ENCODE assay signal across 34 cellular contexts in genomic region chr17:68711858-68712257, GRCh38.
DNase-seq lines count a peak whose midpoint lies in the region; ATAC-seq and TF ChIP-seq lines count a peak whose summit lies in the region.
"Had no signal": no experiment of that assay in that cellular context is flagged by ENCODE, and none has a peak within 500 bp of the region (broad histone marks: within the 10 kb centered on the region; RNA-seq: fewer than 3 reads in every experiment).

No MANE protein-coding gene starts in this region.

- peaks cover under 1% of the 10 kb centered on the region; the same call in 2 of the 3 replicates for H3K4me1 Mint-ChIP-seq in GM23338
- H3K4me1 Mint-ChIP-seq: immature natural killer cell; memory B cell; stimulated activated memory B cell treated with anti-CD40 and anti-IgM and Interleukin-4, amounts not matched to agents 10 μg/mL and 1 μg/mL and 100 μg/mL, for 72 hours had no signal

- H3K36me3 Mint-ChIP-seq in GM23338 (ENCODE audit: low read depth) = no peaks in the 10 kb centered on the region
- H3K36me3 Mint-ChIP-seq: CD4-positive, alpha-beta memory T cell; immature natural killer cell; memory B cell; stimulated activated memory B cell treated with anti-CD40 and anti-IgM and Interleukin-4, amounts not matched to agents 10 μg/mL and 1 μg/mL and 100 μg/mL, for 72 hours had no signal

- TF ChIP-seq CTCF in vagina (IDR thresholded peaks at IDR 0.05) (no peak), GM23338 (conservative IDR thresholded peaks at IDR 0.05; ENCODE audit: low read depth in 2 of 2) (no peak)

- H3K9me3 ChIP-seq in vagina = no peaks in the 10 kb centered on the region
- H3K9me3 ChIP-seq: neutrophil, psoas muscle, sigmoid colon, upper lobe of right lung had no signal

- H3K27me3 Mint-ChIP-seq in GM23338 (ENCODE audit: insufficient read depth, low read depth, poor library complexity) = peaks cover 4% of the 10 kb centered on the region

- H3K36me3 ChIP-seq in vagina (no peaks in the 10 kb centered on the region), GM23338 (ENCODE audit: insufficient read depth) (no peaks in the 10 kb centered on the region)
- H3K36me3 ChIP-seq: neutrophil, sigmoid colon, upper lobe of right lung had no signal

- no peak overlapping the region for H2AFZ ChIP-seq in GM23338

- peak; percentile 0 for DNase-seq in NCI-H2227 treated with DMSO at 0.1 percent for 48 hours (lab: John Stamatoyannopoulos, UW)
- DNase-seq in NCI-H2227 (lab: John Stamatoyannopoulos, UW; ENCODE audit: unreplicated experiment) = no peak
- peak; percentile 86 for DNase-seq in RPMI7951 (ENCODE audit: low read depth)
- peak; percentile 94 for DNase-seq in fibroblast of peridontal ligament (ENCODE audit: extremely low read depth)
- no peak for DNase-seq in vagina (ENCODE audit: extremely low spot score in 2 of 2)
- DNase-seq in GM23338 (ENCODE audit: low spot score) = no peak
- DNase-seq: activated CD4-positive, alpha-beta T cell treated with anti-CD3 and anti-CD28 coated beads for 4 hours; activated gamma-delta T cell; activated T-cell treated with anti-CD3 and anti-CD28 coated beads, Interleukin-2, amount 50 U/mL, for 24 hours; AML-193; CD4-positive, alpha-beta memory T cell; effector CD8-positive, alpha-beta T cell; GF-D8; H9; hypothalamus; immature natural killer cell; Kasumi-1; NCI-H1694; NCI-H526; psoas muscle; SHP77 treated with DMSO at 0.1 percent for 48 hours; sigmoid colon; stimulated activated CD4-positive, alpha-beta T cell treated with anti-CD3 and anti-CD28 coated beads, Interleukin-4, amount 100 ng/mL, for 4 hours; substantia nigra; T-helper 9 cell; upper lobe of right lung had no signal

- H3K79me2 ChIP-seq in GM23338 (replicated peaks; ENCODE audit: insufficient read depth) = no peaks in the 10 kb centered on the region

- H3K4me3 ChIP-seq in vagina = no peak overlapping the region
- no peak overlapping the region for H3K4me3 ChIP-seq in GM23338
- H3K4me3 ChIP-seq: psoas muscle, sigmoid colon, upper lobe of right lung had no signal

- H3K9me2 ChIP-seq in GM23338 (ENCODE audit: insufficient read depth) = 0 out of 2 replicates have a peak, but pooled peaks cover 5% of the 10 kb centered on the region

- no peak overlapping the region for H3K4me2 ChIP-seq in GM23338

- no peaks in the 10 kb centered on the region for H3K9me3 Mint-ChIP-seq in GM23338
- H3K9me3 Mint-ChIP-seq: activated T-cell treated with anti-CD3 and anti-CD28 coated beads, Interleukin-2, amount 50 U/mL, for 24 hours; H9; immature natural killer cell; memory B cell; stimulated activated memory B cell treated with anti-CD40 and anti-IgM and Interleukin-4, amounts not matched to agents 10 μg/mL and 1 μg/mL and 100 μg/mL, for 72 hours had no signal

- intact Hi-C loops in vagina (cut with DNase I) = no loop called here

- H3K27me3 ChIP-seq in vagina = no peaks in the 10 kb centered on the region
- H3K27me3 ChIP-seq in GM23338 (ENCODE audit: insufficient read depth) = no peaks in the 10 kb centered on the region
- H3K27me3 ChIP-seq: sigmoid colon, upper lobe of right lung had no signal

- no peak overlapping the region for H3K4me3 Mint-ChIP-seq in GM23338
- H3K4me3 Mint-ChIP-seq: activated T-cell treated with anti-CD3 and anti-CD28 coated beads, Interleukin-2, amount 50 U/mL, for 24 hours; CD4-positive, alpha-beta memory T cell; H9; immature natural killer cell; memory B cell; stimulated activated memory B cell treated with anti-CD40 and anti-IgM and Interleukin-4, amounts not matched to agents 10 μg/mL and 1 μg/mL and 100 μg/mL, for 72 hours had no signal

- no peaks in the 10 kb centered on the region for H3F3A ChIP-seq in GM23338 (replicated peaks; ENCODE audit: low read depth)

- H3K27ac Mint-ChIP-seq in GM23338 = no peak overlapping the region
- H3K27ac Mint-ChIP-seq: activated T-cell treated with anti-CD3 and anti-CD28 coated beads, Interleukin-2, amount 50 U/mL, for 24 hours; CD4-positive, alpha-beta memory T cell; H9; immature natural killer cell; memory B cell; stimulated activated memory B cell treated with anti-CD40 and anti-IgM and Interleukin-4, amounts not matched to agents 10 μg/mL and 1 μg/mL and 100 μg/mL, for 72 hours had no signal

- peak overlapping the region; percentile 56 for H3K27ac ChIP-seq in vagina
- H3K27ac ChIP-seq in GM23338 (ENCODE audit: low read depth) = no peak overlapping the region
- H3K27ac ChIP-seq: epithelial cell of prostate, neutrophil, psoas muscle, sigmoid colon, upper lobe of right lung, VCaP had no signal

- H3K4me1 ChIP-seq in vagina (peaks cover 33% of the 10 kb centered on the region), GM23338 (ENCODE audit: insufficient read depth) (no peaks in the 10 kb centered on the region; the same call in 1 of the 2 replicates)
- H3K4me1 ChIP-seq: psoas muscle, sigmoid colon, upper lobe of right lung had no signal

- TF ChIP-seq POLR2A in vagina (IDR thresholded peaks at IDR 0.05) = no peak

- no peak for ATAC-seq in HG02798 (IDR thresholded peaks at IDR 0.05; ENCODE audit: poor library complexity, unreplicated experiment)
- ATAC-seq in HG02588 (IDR thresholded peaks at IDR 0.05; ENCODE audit: unreplicated experiment) = no peak
- ATAC-seq in GM23338 = no peak
- ATAC-seq: Panc1; psoas muscle; stimulated activated memory B cell treated with anti-CD40 and anti-IgM and Interleukin-4, amounts not matched to agents 10 μg/mL and 1 μg/mL and 100 μg/mL, for 72 hours; upper lobe of right lung had no signal

- no peaks in the 10 kb centered on the region for H4K20me1 ChIP-seq in GM23338 (replicated peaks; ENCODE audit: insufficient read depth)

TF ChIP-seq in GM23338, 12 proteins besides CTCF, POLR2A, EP300 and RAD21 (continues in another document):
- no peak for TF ChIP-seq REST (IDR thresholded peaks at IDR 0.05; ENCODE audit: unreplicated experiment)

Comparison
In these comparisons a context has a peak if more than half of its experiments do, and no peak if none do; other contexts are left out.
1. DNase-seq: peak in NCI-H2227 treated with DMSO at 0.1 percent for 48 hours (single experiment), RPMI7951 (single experiment) and fibroblast of peridontal ligament (single experiment); none in NCI-H2227 (single experiment), vagina (0 of 2) and GM23338 (single experiment).